1 cellular context compared by ENCODE assay signal in genomic region chr10:126302831-126303230, GRCh38.
TF ChIP-seq lines count a peak whose summit lies in the region.

No MANE protein-coding gene starts in this region.

TF ChIP-seq in GM23338, 12 proteins besides CTCF, POLR2A, EP300 and RAD21 (continued from another document):
- TF ChIP-seq REST (IDR thresholded peaks at IDR 0.05; ENCODE audit: unreplicated experiment) (no peak), EZH2phosphoT487 (IDR thresholded peaks at IDR 0.05; ENCODE audit: unreplicated experiment) (no peak), EZH2 (IDR thresholded peaks at IDR 0.05; ENCODE audit: low read depth, unreplicated experiment) (no peak), ZNF331 (CRISPR knock-in tag; IDR thresholded peaks at IDR 0.05; ENCODE audit: low read depth) (no peak), ETS1 (IDR thresholded peaks at IDR 0.05) (no peak), ZNF114 (CRISPR knock-in tag; IDR thresholded peaks at IDR 0.05) (no peak), STAT1 (IDR thresholded peaks at IDR 0.05; ENCODE audit: unreplicated experiment) (no peak)
